1 cellular context compared by ENCODE assay signal in genomic region chr12:113961921-113962710, GRCh38.
TF ChIP-seq lines count a peak whose summit lies in the region.

No MANE protein-coding gene starts in this region.

TF ChIP-seq in GM23338, 12 proteins besides CTCF, POLR2A, EP300 and RAD21 (continued from another document):
- TF ChIP-seq ZNF462 (CRISPR knock-in tag; IDR thresholded peaks at IDR 0.05) (no peak), CREB1 (CRISPR knock-in tag; IDR thresholded peaks at IDR 0.05; ENCODE audit: low read depth) (no peak), STAT1 (IDR thresholded peaks at IDR 0.05; ENCODE audit: unreplicated experiment) (no peak), POLR2AphosphoS5 (IDR thresholded peaks at IDR 0.05; ENCODE audit: low read depth) (no peak), EZH2phosphoT487 (IDR thresholded peaks at IDR 0.05; ENCODE audit: unreplicated experiment) (no peak), ETS1 (IDR thresholded peaks at IDR 0.05) (no peak), JUNB (IDR thresholded peaks at IDR 0.05; ENCODE audit: unreplicated experiment) (no peak), NANOG (IDR thresholded peaks at IDR 0.05; ENCODE audit: borderline replicate concordance) (no peak), ZNF114 (CRISPR knock-in tag; IDR thresholded peaks at IDR 0.05) (no peak), ZNF331 (CRISPR knock-in tag; IDR thresholded peaks at IDR 0.05; ENCODE audit: low read depth) (no peak)
TF ChIP-seq in GM23338: peak in this region for 0.
